7 cellular contexts compared by ENCODE assay signal in the genomic region with DNA sequence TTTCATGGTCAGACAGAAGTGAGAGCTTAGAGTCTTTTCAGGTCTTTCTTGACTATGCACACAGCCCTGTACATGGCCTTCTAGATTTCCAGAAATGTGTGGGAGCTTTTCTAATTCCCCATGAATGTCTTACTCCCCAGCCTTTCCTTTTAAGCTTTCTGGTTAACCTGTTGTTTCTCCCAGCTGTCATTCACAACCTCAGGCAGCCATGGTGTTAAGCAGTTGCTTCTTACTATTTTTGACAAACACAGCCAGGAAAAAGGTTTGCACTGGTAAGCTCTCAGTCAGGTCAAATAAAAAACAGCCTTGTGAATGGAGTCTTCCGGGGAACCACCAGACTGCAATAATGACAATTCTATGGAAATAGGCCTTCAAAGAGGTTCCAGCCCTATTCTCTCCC.
"Had no signal": no experiment of that assay in that cellular context is flagged by ENCODE, and none has a peak within 500 bp of the region (broad histone marks: within the 10 kb centered on the region; RNA-seq: fewer than 3 reads in every experiment).

No MANE protein-coding gene starts in this region.

- FAIRE-seq: H1, H54, HTR-8/SVneo had no signal

- H2AFZ ChIP-seq: GM23338 had no signal

- H3K4me2 ChIP-seq: GM23338 had no signal

- DNase-seq: H9, HCEC 1CT, KBM-7 had no signal

- H3K4me3 ChIP-seq: GM23338 had no signal

- ATAC-seq: GM23338 had no signal
